In genomic region chr14:44960146-44960545, GRCh38 we compare ENCODE assay signal across 9 cellular contexts. TPM values are rescaled to one million over a fixed set of nuclear protein-coding genes. Genes with fewer than 3 reads are reported as not detected.
A peak's percentile ranks its signal among the peaks of the same experiment; 100 is the strongest.
DNase-seq lines count a peak whose midpoint lies in the region; ATAC-seq, FAIRE-seq and TF ChIP-seq lines count a peak whose summit lies in the region.
"Had no signal": no experiment of that assay in that cellular context is flagged by ENCODE, and none has a peak within 500 bp of the region (broad histone marks: within the 10 kb centered on the region; RNA-seq: fewer than 3 reads in every experiment).

No MANE protein-coding gene starts in this region.

- DNase-seq in A549 (ENCODE audit: low read depth in 1 of 2, low spot score in 1 of 2) (peak in 1 of 2 experiments; percentile 6), GM23248 (peak; percentile 56), kidney tubule cell (ENCODE audit: low spot score) (peak; percentile 5), GM19238 (ENCODE audit: insufficient read length, low spot score) (no peak), nucleus accumbens (lab: John Stamatoyannopoulos, UW) (no peak)
- no peak for DNase-seq in activated T-helper 1 cell treated with anti-CD3 and anti-CD28 coated beads, Interleukin-12 subunit alpha, Interleukin-12 subunit beta, Interleukin-2, Interleukin-4 antibody, amounts not matched to agents 30 ng/mL and 10 ng/mL and 1 ng/mL, durations not matched to agents 14 hours and 24 hours and 36 hours (ENCODE audit: low spot score)
- no peak for DNase-seq in CD8-positive, alpha-beta T cell
- DNase-seq in activated effector memory CD4-positive, alpha-beta T cell treated with anti-CD3 and anti-CD28 coated beads, Interleukin-2, amount 50 U/mL, for 16 hours: no peak
- DNase-seq: activated effector memory CD4-positive, alpha-beta T cell treated with Interleukin-2 at 50 U/mL for 16 hours had no signal

- H2AFZ ChIP-seq in GM23248: peak overlapping the region; percentile 21

- peak overlapping the region; percentile 63 for H3K27ac Mint-ChIP-seq in activated T-helper 1 cell treated with anti-CD3 and anti-CD28 coated beads, Interleukin-12 subunit alpha, Interleukin-12 subunit beta, Interleukin-2, Interleukin-4 antibody, amounts not matched to agents 30 ng/mL and 10 ng/mL and 1 ng/mL, durations not matched to agents 14 hours and 24 hours and 36 hours
- no peak overlapping the region for H3K27ac Mint-ChIP-seq in CD8-positive, alpha-beta T cell

- intact Hi-C loops in activated T-helper 1 cell treated with anti-CD3 and anti-CD28 coated beads, Interleukin-12 subunit alpha, Interleukin-12 subunit beta, Interleukin-2, Interleukin-4 antibody, amounts not matched to agents 30 ng/mL and 10 ng/mL and 1 ng/mL, durations not matched to agents 14 hours and 24 hours and 36 hours (cut with micrococcal nuclease): loop anchor here (2.0 kb wide), 1 partner anchor 19 kb away; no protein-coding TSS in a partner anchor
- intact Hi-C loops in CD8-positive, alpha-beta T cell (cut with DNase I, micrococcal nuclease): loop anchor here in 1 of 2 experiments (2.0 kb wide), 1 partner anchor 13 kb away; no protein-coding TSS in a partner anchor

- in situ Hi-C loops in GM23248 (cut with MboI): no loop called here

- H3K79me2 ChIP-seq in GM23248 (ENCODE audit: insufficient read depth): peaks cover 95% of the 10 kb centered on the region

- peaks cover 28% of the 10 kb centered on the region for H3F3A ChIP-seq in GM23248 (ENCODE audit: insufficient read depth)

- no peak for TF ChIP-seq RAD21 in A549 (conservative IDR thresholded peaks at IDR 0.05 in 1 of 2, IDR thresholded peaks at IDR 0.05 in 1 of 2)

- H3K4me1 Mint-ChIP-seq in activated T-helper 1 cell treated with anti-CD3 and anti-CD28 coated beads, Interleukin-12 subunit alpha, Interleukin-12 subunit beta, Interleukin-2, Interleukin-4 antibody, amounts not matched to agents 30 ng/mL and 10 ng/mL and 1 ng/mL, durations not matched to agents 14 hours and 24 hours and 36 hours (ENCODE audit: low read depth): peaks cover 31% of the 10 kb centered on the region
- peaks cover 69% of the 10 kb centered on the region for H3K4me1 Mint-ChIP-seq in CD8-positive, alpha-beta T cell (ENCODE audit: low read depth)

- H3K36me3 Mint-ChIP-seq in activated T-helper 1 cell treated with anti-CD3 and anti-CD28 coated beads, Interleukin-12 subunit alpha, Interleukin-12 subunit beta, Interleukin-2, Interleukin-4 antibody, amounts not matched to agents 30 ng/mL and 10 ng/mL and 1 ng/mL, durations not matched to agents 14 hours and 24 hours and 36 hours (ENCODE audit: low read depth): peaks cover 9% of the 10 kb centered on the region
- peaks cover 26% of the 10 kb centered on the region for H3K36me3 Mint-ChIP-seq in CD8-positive, alpha-beta T cell

- H3K4me1 ChIP-seq in A549 (peaks cover 27% of the 10 kb centered on the region), GM23248 (ENCODE audit: insufficient read depth) (peaks cover 32% of the 10 kb centered on the region)
- H3K4me1 ChIP-seq in CD8-positive, alpha-beta T cell (ENCODE audit: insufficient read depth, low read length): peaks cover 47% of the 10 kb centered on the region

- POLR2A ChIA-PET in A549 (lab: Yijun Ruan, JAX): interaction anchor here (2.2 kb wide), 1 partner anchor 125 kb away, joined by 8 read pairs; the partner anchor contains the start of gene PRPF39
- POLR2A ChIA-PET in CD8-positive, alpha-beta T cell (lab: Charles Lee): interaction anchor here (3.3 to 3.9 kb wide), 2 partner anchors 63 to 176 kb away, joined by 45 read pairs; partner anchors contain the start of genes FANCM and FKBP3

- H3K27ac ChIP-seq in A549 (peak overlapping the region; percentile 76 to 87; a peak in 4 of 6 replicates), GM23248 (peak overlapping the region; percentile 90)
- no peak overlapping the region for H3K27ac ChIP-seq in CD8-positive, alpha-beta T cell (ENCODE audit: low read depth, low read length)

- TF ChIP-seq POLR2A in A549 (IDR thresholded peaks at IDR 0.05; ENCODE audit: low read length): no peak

- H3K4me2 ChIP-seq in A549 (peak overlapping the region; percentile 93), GM23248 (ENCODE audit: unreplicated experiment) (peak overlapping the region; percentile 98)

- no peaks in the 10 kb centered on the region for H3K27me3 Mint-ChIP-seq in activated T-helper 1 cell treated with anti-CD3 and anti-CD28 coated beads, Interleukin-12 subunit alpha, Interleukin-12 subunit beta, Interleukin-2, Interleukin-4 antibody, amounts not matched to agents 30 ng/mL and 10 ng/mL and 1 ng/mL, durations not matched to agents 14 hours and 24 hours and 36 hours (ENCODE audit: insufficient read depth)
- no peaks in the 10 kb centered on the region for H3K27me3 Mint-ChIP-seq in CD8-positive, alpha-beta T cell (ENCODE audit: low read depth)

- H3K9me3 ChIP-seq in A549 (no peaks in the 10 kb centered on the region), GM23248 (ENCODE audit: low read depth) (no peaks in the 10 kb centered on the region)
- no peaks in the 10 kb centered on the region for H3K9me3 ChIP-seq in CD8-positive, alpha-beta T cell (ENCODE audit: low read length)

- no peak for TF ChIP-seq EP300 in A549 (IDR thresholded peaks at IDR 0.05)

- no peak for FAIRE-seq in A549 (lab: Jason Lieb, UNC)

- H3K9ac ChIP-seq in GM23248: peak overlapping the region; percentile 93

- no peaks in the 10 kb centered on the region for H3K36me3 ChIP-seq in GM23248 (ENCODE audit: low read depth)
- no peaks in the 10 kb centered on the region for H3K36me3 ChIP-seq in CD8-positive, alpha-beta T cell (ENCODE audit: insufficient read depth, low read length)

- no peak for ATAC-seq in A549
- no peak for ATAC-seq in CD8-positive, alpha-beta T cell

- 8% methylated on average over 2 of the region's 2 CpGs for whole genome bisulfite sequencing in A549 (ENCODE audit: missing lambda C conversion rate)
- 21 to 29% methylated on average over 2 of the region's 2 CpGs for WGBS in GM23248 (ENCODE audit: low coverage in 1 of 2, low lambda C conversion rate in 2 of 2, missing lambda C conversion rate in 2 of 2), 2 experiments

- peak overlapping the region; percentile 76 for H3K4me3 ChIP-seq in A549
- H3K4me3 ChIP-seq in GM23248: peak overlapping the region; percentile 95
- H3K4me3 ChIP-seq in CD8-positive, alpha-beta T cell (ENCODE audit: low read depth, low read length): no peak overlapping the region

- H4K20me1 ChIP-seq in GM23248 (ENCODE audit: insufficient read depth): no peaks in the 10 kb centered on the region; the same call in 1 of the 2 replicates

- no peaks in the 10 kb centered on the region for H3K9me3 Mint-ChIP-seq in activated T-helper 1 cell treated with anti-CD3 and anti-CD28 coated beads, Interleukin-12 subunit alpha, Interleukin-12 subunit beta, Interleukin-2, Interleukin-4 antibody, amounts not matched to agents 30 ng/mL and 10 ng/mL and 1 ng/mL, durations not matched to agents 14 hours and 24 hours and 36 hours
- H3K9me3 Mint-ChIP-seq in CD8-positive, alpha-beta T cell: peaks cover 12% of the 10 kb centered on the region

- H3K27me3 ChIP-seq in GM23248 (replicated peaks; ENCODE audit: insufficient read depth): no peaks in the 10 kb centered on the region
- H3K27me3 ChIP-seq in CD8-positive, alpha-beta T cell (ENCODE audit: insufficient read depth, low read length): no peaks in the 10 kb centered on the region

- H3K4me3 Mint-ChIP-seq in activated T-helper 1 cell treated with anti-CD3 and anti-CD28 coated beads, Interleukin-12 subunit alpha, Interleukin-12 subunit beta, Interleukin-2, Interleukin-4 antibody, amounts not matched to agents 30 ng/mL and 10 ng/mL and 1 ng/mL, durations not matched to agents 14 hours and 24 hours and 36 hours: no peak overlapping the region
- H3K4me3 Mint-ChIP-seq in CD8-positive, alpha-beta T cell: no peak overlapping the region

- H3K9me2 ChIP-seq in GM23248 (ENCODE audit: insufficient read depth): no peaks in the 10 kb centered on the region

- no peak for TF ChIP-seq CTCF in A549 (IDR thresholded peaks at IDR 0.05)
- TF ChIP-seq CTCF in CD8-positive, alpha-beta T cell (IDR thresholded peaks at IDR 0.05): no peak

- CTCF ChIA-PET in A549 (lab: Yijun Ruan, JAX): interaction anchor here (1.4 kb wide), 1 partner anchor 22 kb away, joined by 4 read pairs; no protein-coding TSS in a partner anchor
- CTCF ChIA-PET in CD8-positive, alpha-beta T cell (lab: Charles Lee): interaction anchor here (0.6 kb wide), 1 partner anchor 19 kb away, joined by 3 read pairs; no protein-coding TSS in a partner anchor

TF ChIP-seq in A549, 52 proteins besides CTCF, POLR2A, EP300 and RAD21 (continues in another document):
- TF ChIP-seq E2F6 (IDR thresholded peaks at IDR 0.05; ENCODE audit: borderline replicate concordance, low read depth): no peak

RNA-seq across cellular contexts. Expression of gene KLHL28, which starts 1.6 kb away (rescaled TPM):
- polyA plus RNA-seq in A549 (2011; rRNA removed) (8.3 and 10.0 TPM in 2 replicates), A549 (2017; fragmentation: RNase III; extraction: RNeasy Plus Mini Kit Qiagen cat#74134 plus additional on column Dnase treatment) (3.1 to 3.4 TPM (median 3.4 TPM) in 3 replicates), GM23248 (2016; fragmentation: Nextera tagmentation; extraction: Ambion mirVana) (10.9 and 13.1 TPM in 2 replicates)
- polyA plus RNA-seq in A549 (2012; cell fraction: cytosol; rRNA removed): 1.7 and 1.8 TPM in 2 replicates
- 1.5 and 3.2 TPM in 2 replicates for polyA plus RNA-seq in A549 (2012; cell fraction: nucleus; rRNA removed)
- 18.7 and 19.9 TPM in 2 replicates for polyA minus RNA-seq in A549 (2011; rRNA and poly(A)+ RNA removed)
- 10.3 and 11.9 TPM in 2 replicates for total RNA-seq in GM23248 (2014; rRNA removed; shearing (Covaris generic))
- 15.9 and 16.9 TPM in 2 replicates for total RNA-seq in activated T-helper 1 cell treated with anti-CD3 and anti-CD28 coated beads, Interleukin-12 subunit alpha, Interleukin-12 subunit beta, Interleukin-2, Interleukin-4 antibody, amounts not matched to agents 30 ng/mL and 10 ng/mL and 1 ng/mL, durations not matched to agents 14 hours and 24 hours and 36 hours
- 10 to 100 TPM; 49.0 to 49.1 TPM for total RNA-seq in CD8-positive, alpha-beta T cell

RNA-seq across cellular contexts. Expression of gene TOGARAM1, which starts 1.8 kb away (rescaled TPM):
- polyA plus RNA-seq in A549 (2011; rRNA removed) (17.6 and 18.9 TPM in 2 replicates), A549 (2017; fragmentation: RNase III; extraction: RNeasy Plus Mini Kit Qiagen cat#74134 plus additional on column Dnase treatment) (6.7 to 8.4 TPM (median 7.6 TPM) in 3 replicates), GM23248 (2016; fragmentation: Nextera tagmentation; extraction: Ambion mirVana) (8.7 and 10.5 TPM in 2 replicates)
- 2.6 and 2.7 TPM in 2 replicates for polyA plus RNA-seq in A549 (2012; cell fraction: cytosol; rRNA removed)
- 2.4 TPM in 2 replicates for polyA plus RNA-seq in A549 (2012; cell fraction: nucleus; rRNA removed)
- polyA minus RNA-seq in A549 (2011; rRNA and poly(A)+ RNA removed): 23.1 and 25.1 TPM in 2 replicates
- 12.2 and 14.4 TPM in 2 replicates for total RNA-seq in GM23248 (2014; rRNA removed; shearing (Covaris generic))
- total RNA-seq in activated T-helper 1 cell treated with anti-CD3 and anti-CD28 coated beads, Interleukin-12 subunit alpha, Interleukin-12 subunit beta, Interleukin-2, Interleukin-4 antibody, amounts not matched to agents 30 ng/mL and 10 ng/mL and 1 ng/mL, durations not matched to agents 14 hours and 24 hours and 36 hours: 9.3 TPM in 2 replicates
- 10 to 100 TPM; 15.5 to 17.9 TPM for total RNA-seq in CD8-positive, alpha-beta T cell

Comparison
In these comparisons a context has a peak if more than half of its experiments do, and no peak if none do; other contexts are left out.
1. DNase-seq: peak in GM23248 (single experiment) and kidney tubule cell (single experiment); none in activated T-helper 1 cell treated with anti-CD3 and anti-CD28 coated beads, Interleukin-12 subunit alpha, Interleukin-12 subunit beta, Interleukin-2, Interleukin-4 antibody, amounts not matched to agents 30 ng/mL and 10 ng/mL and 1 ng/mL, durations not matched to agents 14 hours and 24 hours and 36 hours (single experiment), CD8-positive, alpha-beta T cell (0 of 7), GM19238 (single experiment), activated effector memory CD4-positive, alpha-beta T cell treated with anti-CD3 and anti-CD28 coated beads, Interleukin-2, amount 50 U/mL, for 16 hours (single experiment) and nucleus accumbens (0 of 56).